20 cellular contexts compared by ENCODE assay signal in the genomic region with DNA sequence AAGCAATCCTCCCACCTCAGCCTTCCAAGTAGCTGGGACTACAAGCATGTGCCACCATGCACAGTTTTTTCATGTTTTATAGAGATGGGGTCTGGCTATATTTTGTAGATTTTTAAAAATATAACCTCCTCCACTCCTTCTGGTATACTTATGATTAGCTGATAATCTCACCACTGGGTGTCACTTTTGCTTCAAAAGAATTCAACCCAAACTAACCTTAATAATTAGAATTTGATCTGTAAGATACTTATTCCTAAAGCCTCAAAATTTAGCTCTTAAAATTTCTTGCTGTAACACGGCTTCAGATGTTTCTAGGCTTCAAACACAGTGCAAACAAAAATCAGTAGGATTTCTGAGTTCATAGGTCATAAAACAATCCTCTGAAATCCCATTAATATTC.
A peak's percentile ranks its signal among the peaks of the same experiment; 100 is the strongest.
DNase-seq lines count a peak whose midpoint lies in the region; ATAC-seq and TF ChIP-seq lines count a peak whose summit lies in the region.
"Had no signal": no experiment of that assay in that cellular context is flagged by ENCODE, and none has a peak within 500 bp of the region (broad histone marks: within the 10 kb centered on the region; RNA-seq: fewer than 3 reads in every experiment).

No MANE protein-coding gene starts in this region.

- H3K79me2 ChIP-seq in mammary epithelial cell (ENCODE audit: insufficient read depth, low read length): no peaks in the 10 kb centered on the region

- peaks cover 13% of the 10 kb centered on the region for H3K4me1 Mint-ChIP-seq in MCF 10A (ENCODE audit: insufficient read depth, unreplicated experiment)

- 94% methylated on average over 1 of the region's 1 CpG for WGBS in mammary epithelial cell (ENCODE audit: low coverage, missing lambda C conversion rate)
- 96% methylated on average over 1 of the region's 1 CpG for WGBS in esophagus muscularis mucosa

- no peaks in the 10 kb centered on the region for H3K4me1 ChIP-seq in mammary epithelial cell (ENCODE audit: insufficient read depth, low read length)
- H3K4me1 ChIP-seq in esophagus muscularis mucosa: no peaks in the 10 kb centered on the region
- H3K4me1 ChIP-seq in tibial artery: no peaks in the 10 kb centered on the region
- H3K4me1 ChIP-seq: ascending aorta, Caco-2 had no signal

- H3K4me2 ChIP-seq in mammary epithelial cell (ENCODE audit: insufficient read depth, low read depth, low read length): no peak overlapping the region

- H3K4me3 ChIP-seq in mammary epithelial cell (replicated peaks in 1 of 3; ENCODE audit: insufficient read depth in 1 of 3, low read depth in 2 of 3, low read length in 3 of 3): no peak overlapping the region
- H3K4me3 ChIP-seq in esophagus muscularis mucosa: no peak overlapping the region
- H3K4me3 ChIP-seq in tibial artery: no peak overlapping the region
- H3K4me3 ChIP-seq in foreskin fibroblast (ENCODE audit: low read depth in 1 of 2, low read length in 2 of 2): no peak overlapping the region
- H3K4me3 ChIP-seq: ascending aorta, K562, SK-N-MC had no signal

- no peak overlapping the region for H3K9ac ChIP-seq in mammary epithelial cell (ENCODE audit: insufficient read depth, low read length)

- no peak for TF ChIP-seq EP300 in esophagus muscularis mucosa (IDR thresholded peaks at IDR 0.05)

- no peak overlapping the region for H2AFZ ChIP-seq in mammary epithelial cell (ENCODE audit: low read depth, low read length)

- no peaks in the 10 kb centered on the region for H3K9me3 Mint-ChIP-seq in MCF 10A (ENCODE audit: unreplicated experiment)
- H3K9me3 Mint-ChIP-seq: dendritic cell treated with granulocyte-macrophage colony-stimulating factor and Interleukin-4, amounts not matched to agents 40 ng/mL and 50 ng/mL, for 4 days had no signal

- DNase-seq in MCF 10A (ENCODE audit: unreplicated experiment): peak; percentile 2
- DNase-seq in mammary epithelial cell: no peak
- peak; percentile 28 for DNase-seq in OCI-M1 (lab: John Stamatoyannopoulos, UW)
- DNase-seq in esophagus muscularis mucosa (ENCODE audit: extremely low spot score): no peak
- no peak for DNase-seq in tibial artery
- DNase-seq in foreskin fibroblast: no peak
- no peak for DNase-seq in superior temporal gyrus (ENCODE audit: extremely low spot score)
- DNase-seq: activated gamma-delta T cell treated with Interleukin-2 at 50 U/mL for 16 hours; Caco-2; foreskin melanocyte; midbrain; NCI-H2081; NK-92 treated with Interleukin-12 subunit alpha and Interleukin-12 subunit beta, amount 100 ng/mL, for 24 hours; occipital lobe; stimulated activated naive B cell treated with anti-CD40 and anti-IgM and Interleukin-4, amounts not matched to agents 10 μg/mL and 1 μg/mL and 100 μg/mL, for 72 hours had no signal

- no peaks in the 10 kb centered on the region for H3K27me3 ChIP-seq in mammary epithelial cell (ENCODE audit: insufficient read depth, low read length)
- H3K27me3 ChIP-seq in esophagus muscularis mucosa: no peaks in the 10 kb centered on the region
- H3K27me3 ChIP-seq in tibial artery: no peaks in the 10 kb centered on the region
- H3K27me3 ChIP-seq: ascending aorta had no signal

- H4K20me1 ChIP-seq in mammary epithelial cell (ENCODE audit: insufficient read depth, low read length): no peaks in the 10 kb centered on the region

- H3K27me3 Mint-ChIP-seq in MCF 10A (ENCODE audit: insufficient read depth, unreplicated experiment): no peaks in the 10 kb centered on the region
- H3K27me3 Mint-ChIP-seq: dendritic cell treated with granulocyte-macrophage colony-stimulating factor and Interleukin-4, amounts not matched to agents 40 ng/mL and 50 ng/mL, for 4 days; stimulated activated naive B cell treated with anti-CD40 and anti-IgM and Interleukin-4, amounts not matched to agents 10 μg/mL and 1 μg/mL and 100 μg/mL, for 72 hours had no signal

- H3K27ac Mint-ChIP-seq in MCF 10A (ENCODE audit: low read depth, unreplicated experiment): no peak overlapping the region
- H3K27ac Mint-ChIP-seq: dendritic cell treated with granulocyte-macrophage colony-stimulating factor and Interleukin-4, amounts not matched to agents 40 ng/mL and 50 ng/mL, for 4 days; stimulated activated naive B cell treated with anti-CD40 and anti-IgM and Interleukin-4, amounts not matched to agents 10 μg/mL and 1 μg/mL and 100 μg/mL, for 72 hours had no signal

- H3K36me3 ChIP-seq in mammary epithelial cell (ENCODE audit: insufficient read depth, low read length) (peaks cover 8% of the 10 kb centered on the region), esophagus muscularis mucosa (peaks cover 0 to 27% (median 14%) of the 10 kb centered on the region in 4 donors), tibial artery (peaks cover 5 to 17% (median 9%) of the 10 kb centered on the region in 3 donors)

- dilution Hi-C loops in mammary epithelial cell (cut with HindIII; ENCODE audit: low sequenced_read_pairs): no loop called here

- peaks cover 34% of the 10 kb centered on the region for H3K36me3 Mint-ChIP-seq in MCF 10A (ENCODE audit: insufficient read depth, unreplicated experiment)

- in situ Hi-C loops in mammary epithelial cell (cut with MboI; ENCODE audit: low sequenced_read_pairs in 2 of 2): no loop called here

- no peak for ATAC-seq in HG03097 (IDR thresholded peaks at IDR 0.05; ENCODE audit: low FRiP score, unreplicated experiment)
- ATAC-seq: K562; stimulated activated naive B cell treated with anti-CD40 and anti-IgM and Interleukin-4, amounts not matched to agents 10 μg/mL and 1 μg/mL and 100 μg/mL, for 72 hours had no signal

- CTCF ChIA-PET in MCF 10A (lab: Yijun Ruan, JAX): interaction anchor here (0.6 to 1.5 kb wide), 8 partner anchors 8 to 600 kb away, joined by 3 to 5 read pairs (median 3); no protein-coding TSS in a partner anchor
- CTCF ChIA-PET in mammary epithelial cell (lab: Charles Lee; ENCODE audit: low non-redundant PET): interaction anchor here (0.7 kb wide), 1 partner anchor 18 kb away, joined by 3 read pairs; no protein-coding TSS in a partner anchor

- BruUV-seq in MCF 10A (replicated peaks; lab: Mats Ljungman, UMichigan) (no TSS peak), mammary epithelial cell (replicated peaks; lab: Mats Ljungman, UMichigan) (no TSS peak)

- H3K27ac ChIP-seq in mammary epithelial cell (ENCODE audit: insufficient read depth, low read depth, low read length) (no peak overlapping the region), esophagus muscularis mucosa (replicated peaks in 1 of 4) (no peak overlapping the region), tibial artery (no peak overlapping the region)
- H3K27ac ChIP-seq: ascending aorta, SK-N-MC had no signal

- intact Hi-C loops in MCF 10A (cut with micrococcal nuclease): loop anchor here (1.0 kb wide), 1 partner anchor 203 kb away; no protein-coding TSS in a partner anchor
- intact Hi-C loops in mammary epithelial cell (cut with micrococcal nuclease): loop anchor here (5.0 kb wide), 1 partner anchor 203 kb away; no protein-coding TSS in a partner anchor
- intact Hi-C loops in esophagus muscularis mucosa (cut with DNase I): loop anchor here (5.0 kb wide), 1 partner anchor 203 kb away; no protein-coding TSS in a partner anchor
- intact Hi-C loops in tibial artery (cut with DNase I; ENCODE audit: low total_unique reads): no loop called here

- TF ChIP-seq CTCF in MCF 10A (IDR thresholded peaks at IDR 0.05; ENCODE audit: unreplicated experiment): peak; percentile 20
- peak in 1 of 2 donors; percentile 4 for TF ChIP-seq CTCF in mammary epithelial cell (conservative IDR thresholded peaks at IDR 0.05 in 1 of 2, IDR thresholded peaks at IDR 0.05 in 1 of 2; ENCODE audit: extremely low read depth in 1 of 2, insufficient read depth in 1 of 2, low read depth in 1 of 2, low read length in 2 of 2)
- peak in 2 of 3 experiments; percentile 21 to 23 for TF ChIP-seq CTCF in esophagus muscularis mucosa (IDR thresholded peaks at IDR 0.05)
- peak; percentile 6 for TF ChIP-seq CTCF in tibial artery (IDR thresholded peaks at IDR 0.05)
- no peak for TF ChIP-seq CTCF in foreskin fibroblast (IDR thresholded peaks at IDR 0.05; ENCODE audit: low read depth, low read length)

- TF ChIP-seq POLR2A in esophagus muscularis mucosa (IDR thresholded peaks at IDR 0.05; ENCODE audit: low read depth): no peak

- H3K4me3 Mint-ChIP-seq in MCF 10A (ENCODE audit: unreplicated experiment): no peak overlapping the region
- H3K4me3 Mint-ChIP-seq: dendritic cell treated with granulocyte-macrophage colony-stimulating factor and Interleukin-4, amounts not matched to agents 40 ng/mL and 50 ng/mL, for 4 days; stimulated activated naive B cell treated with anti-CD40 and anti-IgM and Interleukin-4, amounts not matched to agents 10 μg/mL and 1 μg/mL and 100 μg/mL, for 72 hours had no signal

- POLR2A ChIA-PET in MCF 10A (lab: Yijun Ruan, JAX): interaction anchor here (0.7 kb wide), 1 partner anchor 431 kb away, joined by 3 read pairs; no protein-coding TSS in a partner anchor

- H3K9me3 ChIP-seq in mammary epithelial cell (replicated peaks; ENCODE audit: insufficient read depth, low read length) (no peaks in the 10 kb centered on the region), esophagus muscularis mucosa (no peaks in the 10 kb centered on the region), tibial artery (no peaks in the 10 kb centered on the region)
- H3K9me3 ChIP-seq: ascending aorta, Caco-2 had no signal

Comparison
In these comparisons a context has a peak if more than half of its experiments do, and no peak if none do; other contexts are left out.
1. DNase-seq: peak in MCF 10A (single experiment) and OCI-M1 (single experiment); none in mammary epithelial cell (single experiment), esophagus muscularis mucosa (single experiment), tibial artery (0 of 2), foreskin fibroblast (0 of 2) and superior temporal gyrus (single experiment).